ENCODE assay signal across 8 cellular contexts in the genomic region with DNA sequence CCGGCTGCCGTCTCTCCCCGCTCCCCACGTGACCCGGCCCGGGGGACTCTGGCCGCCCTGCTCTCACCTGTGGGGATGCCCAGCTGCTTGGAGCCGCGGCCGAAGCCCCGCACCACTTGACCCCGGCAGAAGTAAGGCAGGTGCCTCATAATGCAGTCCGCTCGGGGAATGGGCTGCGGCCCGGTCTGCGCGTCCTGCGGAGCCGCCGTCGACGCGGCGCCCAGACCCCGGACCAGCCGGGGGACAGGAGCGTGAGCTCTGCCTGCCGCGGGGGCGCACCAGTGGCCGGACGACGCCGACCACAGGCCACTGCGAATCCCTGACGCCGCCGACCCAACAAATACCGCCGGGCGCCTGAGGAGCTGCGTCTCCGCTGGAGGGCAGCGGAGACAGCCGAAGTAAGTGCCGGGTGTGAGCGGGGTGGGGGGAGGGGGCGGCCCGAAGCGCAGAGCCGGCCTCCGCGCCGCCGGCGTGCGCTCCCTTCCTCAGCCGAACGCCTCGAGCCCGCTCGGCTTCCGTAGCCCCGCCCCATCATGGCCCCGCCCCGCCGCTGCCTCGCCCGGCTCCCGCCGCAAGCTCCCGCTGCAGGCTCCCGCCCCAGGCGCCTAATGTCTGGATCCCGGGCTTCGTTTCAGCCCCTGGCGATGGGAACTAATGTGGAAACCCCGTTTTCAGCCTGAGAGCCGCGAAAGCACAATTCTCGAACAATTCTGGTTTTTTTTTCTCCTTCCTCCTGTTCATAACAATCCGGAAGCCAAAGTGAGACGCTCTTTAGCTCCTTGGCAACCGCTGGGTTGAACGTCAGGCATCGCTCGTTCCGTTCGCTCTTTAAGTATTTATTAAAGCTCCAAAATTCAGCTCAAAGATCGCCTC. TPM values are rescaled to one million over a fixed set of nuclear protein-coding genes. Genes with fewer than 3 reads are reported as not detected.
DNase-seq lines count a peak whose midpoint lies in the region; ATAC-seq and TF ChIP-seq lines count a peak whose summit lies in the region.

A gene (minus strand): TSS at position 404 of the 873 bp plus-strand sequence. CDS start 255 bp downstream, at position 149.

- H3K27ac Mint-ChIP-seq in mesothelial cell of epicardium = peak within 1 kb of the TSS; percentile 97

- in situ Hi-C loops in endometrial microvascular endothelial cells (cut with HindIII; ENCODE audit: inconsistent ontology term, low pct_unique_long_range_greater_than_20kb, low sequenced_read_pairs) = no loop called here

- peak within 1 kb of the TSS; percentile 83 for H3K4me3 Mint-ChIP-seq in mesothelial cell of epicardium

- TF ChIP-seq CTCF in mesothelial cell of epicardium (IDR thresholded peaks at IDR 0.05; ENCODE audit: unreplicated experiment) = no peak

- H3K9me3 Mint-ChIP-seq in mesothelial cell of epicardium = peaks cover 10% of the 10 kb centered on the region

- DNase-seq in COR-L47 (lab: John Stamatoyannopoulos, UW) = peak; percentile 90
- peak; percentile 51 for DNase-seq in HS-27A (ENCODE audit: low read depth)
- peak; percentile 80 for DNase-seq in NK-92 treated with Interleukin-12 subunit alpha and Interleukin-12 subunit beta, amount 100 ng/mL, for 24 hours (lab: John Stamatoyannopoulos, UW)
- DNase-seq in activated CD8-positive, alpha-beta memory T cell treated with anti-CD3 and anti-CD28 coated beads, Interleukin-2, amount 50 U/mL, for 24 hours (ENCODE audit: extremely low read depth) = peak; percentile 75
- DNase-seq in mesothelial cell of epicardium (ENCODE audit: low spot score in 2 of 2, unreplicated experiment in 2 of 2) = peak; percentile 92 to 99
- DNase-seq in stimulated activated CD8-positive, alpha-beta memory T cell treated with anti-CD3 and anti-CD28 coated beads, Interleukin-2, amount 100 ng/mL, for 1 hour (ENCODE audit: low read depth in 2 of 2) = peak; percentile 86 to 88

- no peaks in the 10 kb centered on the region for H3K27me3 Mint-ChIP-seq in mesothelial cell of epicardium (ENCODE audit: low read depth)

- H3K36me3 Mint-ChIP-seq in mesothelial cell of epicardium = peaks cover 16% of the 10 kb centered on the region

- H3K4me1 Mint-ChIP-seq in mesothelial cell of epicardium = peaks cover 6% of the 10 kb centered on the region

- ATAC-seq in GM19467 (IDR thresholded peaks at IDR 0.05; ENCODE audit: unreplicated experiment) = peak; percentile 61

RNA-seq across cellular contexts. Expression of the gene that starts here (rescaled TPM):
- total RNA-seq in endometrial microvascular endothelial cells (ENCODE audit: inconsistent ontology term) (41.3 TPM), mesothelial cell of epicardium (8.5 to 10.2 TPM (median 9.7 TPM) in 3 replicates)

Comparison
In these comparisons a context has a peak if more than half of its experiments do, and no peak if none do; other contexts are left out.
1. Peak in every context shown above with its lines: DNase-seq and ATAC-seq.